8 cellular contexts compared by ENCODE assay signal in the genomic region with DNA sequence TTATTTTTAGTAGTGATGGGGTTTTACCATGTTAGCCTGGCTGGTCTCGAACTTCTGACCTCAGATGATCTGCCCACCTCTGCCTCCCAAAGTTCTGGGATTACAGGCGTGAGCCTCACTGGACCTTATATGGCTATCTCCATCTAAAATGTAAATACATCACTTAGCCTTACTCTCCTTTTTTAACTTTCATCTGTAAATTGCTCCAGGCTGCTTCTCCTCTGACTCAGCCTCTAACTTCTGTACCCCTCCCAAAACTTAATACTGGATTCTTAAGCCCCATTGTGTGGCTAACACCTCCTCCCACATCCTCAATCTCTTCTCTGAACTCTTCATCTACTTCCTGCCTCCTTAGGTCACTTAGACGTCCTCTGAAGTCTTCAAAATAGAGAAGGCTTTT. TPM values are rescaled to one million over a fixed set of nuclear protein-coding genes. Genes with fewer than 3 reads are reported as not detected.
DNase-seq lines count a peak whose midpoint lies in the region; ATAC-seq and TF ChIP-seq lines count a peak whose summit lies in the region.

No MANE protein-coding gene starts in this region.

- peak; percentile 19 for DNase-seq in NK-92 treated with Interleukin-12 subunit alpha and Interleukin-12 subunit beta, amount 100 ng/mL, for 24 hours (lab: John Stamatoyannopoulos, UW)
- no peak for DNase-seq in NK-92 (lab: John Stamatoyannopoulos, UW; ENCODE audit: unreplicated experiment)
- DNase-seq in OCI-LY7 (ENCODE audit: low spot score): peak; percentile 31
- DNase-seq in coronary artery (ENCODE audit: low spot score): no peak
- no peak for DNase-seq in NCI-H82 (lab: John Stamatoyannopoulos, UW)
- DNase-seq in head of caudate nucleus: no peak

- H4K20me1 ChIP-seq in OCI-LY7 (ENCODE audit: insufficient read depth, low read length): no peaks in the 10 kb centered on the region; the same call in 1 of the 2 replicates

- H3K4me3 ChIP-seq in OCI-LY7 (ENCODE audit: low read depth, low read length, poor library complexity, severe bottlenecking) (no peak overlapping the region), coronary artery (no peak overlapping the region), skeletal muscle tissue (ENCODE audit: low read length in 3 of 3) (no peak overlapping the region)

- intact Hi-C loops in OCI-LY7 (cut with micrococcal nuclease; ENCODE audit: unreplicated experiment) (loop anchor here (10.0 kb wide), 2 partner anchors 860 to 1270 kb away; partner anchors contain the start of genes ECPAS and UGCG), head of caudate nucleus (cut with DNase I) (loop anchor here (5.0 to 10.0 kb wide), 2 partner anchors 38 to 90 kb away; no protein-coding TSS in a partner anchor)

- H3K9me3 ChIP-seq in OCI-LY7 (ENCODE audit: low read length) (no peaks in the 10 kb centered on the region), skeletal muscle tissue (ENCODE audit: control insufficient read depth in 3 of 3, low read length in 3 of 3) (no peaks in the 10 kb centered on the region)

- H3K36me3 ChIP-seq in OCI-LY7 (ENCODE audit: insufficient read depth, low read length) (0 out of 2 replicates have a peak, but pooled peaks cover 3% of the 10 kb centered on the region), skeletal muscle tissue (ENCODE audit: control insufficient read depth in 3 of 3, insufficient read depth in 3 of 3, low read length in 3 of 3) (no peaks in the 10 kb centered on the region)

- CTCF ChIA-PET in OCI-LY7 (lab: Charles Lee; ENCODE audit: unreplicated experiment): no interaction called here

- ATAC-seq in GM21825 (IDR thresholded peaks at IDR 0.05; ENCODE audit: unreplicated experiment): no peak

- no TSS peak for BruUV-seq in OCI-LY7 (replicated peaks; lab: Mats Ljungman, UMichigan)

- no peak overlapping the region for H2AFZ ChIP-seq in OCI-LY7 (ENCODE audit: low read length)

- H3K9me2 ChIP-seq in OCI-LY7 (ENCODE audit: insufficient read depth, low read length): no peaks in the 10 kb centered on the region

- no peaks in the 10 kb centered on the region for H3K27me3 ChIP-seq in skeletal muscle tissue (ENCODE audit: control insufficient read depth in 3 of 3, insufficient read depth in 3 of 3, low read length in 3 of 3)

- H3K4me2 ChIP-seq in OCI-LY7 (ENCODE audit: low read length): no peak overlapping the region

- POLR2A ChIA-PET in OCI-LY7 (lab: Charles Lee): no interaction called here

- no peak overlapping the region for H3K27ac ChIP-seq in OCI-LY7 (ENCODE audit: low read depth, low read length, poor library complexity, severe bottlenecking)
- H3K27ac ChIP-seq in coronary artery: peak overlapping the region; percentile 27 to 73
- peak overlapping the region; percentile 65 for H3K27ac ChIP-seq in skeletal muscle tissue (ENCODE audit: low read depth, low read length)

- TF ChIP-seq CTCF in OCI-LY7 (conservative IDR thresholded peaks at IDR 0.05; ENCODE audit: low read length): no peak
- no peak for TF ChIP-seq CTCF in coronary artery (IDR thresholded peaks at IDR 0.05)

- H3K9ac ChIP-seq in skeletal muscle tissue (ENCODE audit: low read depth in 1 of 3, low read length in 3 of 3): no peak overlapping the region

- H3K79me2 ChIP-seq in OCI-LY7 (ENCODE audit: insufficient read depth, low read depth, low read length): peaks cover 8% of the 10 kb centered on the region; the same call in 1 of the 2 replicates

- H3K4me1 ChIP-seq in OCI-LY7 (ENCODE audit: insufficient read depth, low read length, poor library complexity, severe bottlenecking) (peaks cover 30% of the 10 kb centered on the region), skeletal muscle tissue (ENCODE audit: control insufficient read depth in 3 of 3, insufficient read depth in 3 of 3, low read length in 3 of 3) (peaks cover 39 to 69% (median 39%) of the 10 kb centered on the region in 3 donors)

RNA-seq across cellular contexts. Expression of gene SNX30, which starts 4.0 kb away (rescaled TPM):
- 14.2 and 19.8 TPM in 2 replicates for total RNA-seq in OCI-LY7 (2014; rRNA removed; shearing (Covaris generic))
- total RNA-seq in OCI-LY7 (2022) (13.5 and 17.1 TPM in 2 replicates), skeletal muscle tissue (8.9 TPM)

RNA-seq across cellular contexts. Expression of gene INIP, which starts 36.7 kb away (rescaled TPM):
- total RNA-seq in OCI-LY7 (2014; rRNA removed; shearing (Covaris generic)): 23.2 and 27.0 TPM in 2 replicates
- 34.4 and 34.5 TPM in 2 replicates for total RNA-seq in OCI-LY7 (2022)
- 11.5 TPM for total RNA-seq in skeletal muscle tissue

Comparison
In these comparisons a context has a peak if more than half of its experiments do, and no peak if none do; other contexts are left out.
1. DNase-seq: peak in NK-92 treated with Interleukin-12 subunit alpha and Interleukin-12 subunit beta, amount 100 ng/mL, for 24 hours (single experiment) and OCI-LY7 (single experiment); none in NK-92 (single experiment), coronary artery (single experiment), NCI-H82 (single experiment) and head of caudate nucleus (0 of 42).